23 cellular contexts compared by ENCODE assay signal in the genomic region with DNA sequence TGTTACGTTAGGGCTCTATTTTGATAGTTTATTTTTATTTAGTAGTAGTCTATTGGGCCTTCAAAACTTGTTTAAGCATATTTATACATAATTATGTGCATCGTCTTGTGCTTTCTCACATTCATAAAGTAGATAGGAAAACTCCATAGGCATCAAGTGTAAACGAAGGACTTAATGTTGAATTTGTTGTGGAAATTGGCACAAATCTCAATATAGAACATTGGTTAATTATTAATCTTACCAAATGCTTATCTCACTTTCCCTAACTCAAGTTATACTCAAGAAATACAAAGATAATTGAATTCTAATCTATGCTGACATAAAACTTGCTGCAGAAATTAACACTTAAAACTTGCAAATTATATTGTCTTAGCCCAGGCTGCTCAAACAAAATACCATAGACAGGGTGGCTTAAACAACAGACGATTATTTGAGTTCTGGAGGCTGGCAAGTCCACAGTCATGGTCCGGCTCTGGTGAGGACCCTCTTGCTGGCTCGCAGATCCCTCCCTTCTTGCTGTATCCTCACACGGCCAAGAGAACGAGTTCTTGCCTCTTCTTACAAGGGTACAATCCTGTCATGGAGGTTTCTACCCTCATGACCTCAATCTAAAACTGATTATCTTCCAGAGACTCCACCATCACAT. TPM values are rescaled to one million over a fixed set of nuclear protein-coding genes. Genes with fewer than 3 reads are reported as not detected.
DNase-seq lines count a peak whose midpoint lies in the region; ATAC-seq and TF ChIP-seq lines count a peak whose summit lies in the region.
"Had no signal": no experiment of that assay in that cellular context is flagged by ENCODE, and none has a peak within 500 bp of the region (broad histone marks: within the 10 kb centered on the region; RNA-seq: fewer than 3 reads in every experiment).

No MANE protein-coding gene starts in this region.

- no peaks in the 10 kb centered on the region for H3K27me3 ChIP-seq in naive thymus-derived CD4-positive, alpha-beta T cell (ENCODE audit: control insufficient read depth in 2 of 2, insufficient read depth in 2 of 2, low read length in 2 of 2)
- H3K27me3 ChIP-seq: SJCRH30 had no signal

- no peak for DNase-seq in T-helper 2 cell treated with Interferon-gamma antibody and Interleukin-4, amounts not matched to agents 5 μg/mL and 100 μg/mL, for 36 hours (ENCODE audit: low spot score)
- no peak for DNase-seq in T-helper 2 cell
- no peak for DNase-seq in WTC11 (ENCODE audit: low spot score)
- no peak for DNase-seq in naive thymus-derived CD4-positive, alpha-beta T cell
- no peak for DNase-seq in DMS79 treated with DMSO at 0.1 percent for 48 hours (lab: John Stamatoyannopoulos, UW)
- DNase-seq in AG08395 (ENCODE audit: low spot score): no peak
- DNase-seq in stimulated activated naive CD4-positive, alpha-beta T cell treated with Interleukin-2 at 50 U/mL for 16 hours (lab: John Stamatoyannopoulos, UW): no peak
- DNase-seq: 8988T, ACHN, Calu3, DND-41, H9, Karpas-422, NCI-H1092 treated with DMSO at 0.1 percent for 48 hours, NCI-H1436, NCI-H187 treated with DMSO at 0.1 percent for 48 hours, NCI-H2107, NCI-H524, NCI-H774, SJCRH30 had no signal

- POLR2A ChIA-PET in WTC11 (lab: Charles Lee): no interaction called here
- POLR2A ChIA-PET in naive thymus-derived CD4-positive, alpha-beta T cell (lab: Charles Lee): no interaction called here

- ATAC-seq in WTC11: no peak
- ATAC-seq in naive thymus-derived CD4-positive, alpha-beta T cell: no peak
- ATAC-seq: GM23338, Right ventricle myocardium inferior, SK-N-SH treated with all-trans-retinoic acid at 6 μM for 48 hours had no signal

- H3K36me3 Mint-ChIP-seq in T-helper 2 cell treated with Interferon-gamma antibody and Interleukin-4, amounts not matched to agents 5 μg/mL and 100 μg/mL, for 36 hours (ENCODE audit: low read depth): peaks cover 36% of the 10 kb centered on the region
- H3K36me3 Mint-ChIP-seq in WTC11: peaks cover 32% of the 10 kb centered on the region
- peaks cover 0 to 36% (median 27%) of the 10 kb centered on the region in 5 donors for H3K36me3 Mint-ChIP-seq in naive thymus-derived CD4-positive, alpha-beta T cell

- no peak for TF ChIP-seq CTCF in WTC11 (IDR thresholded peaks at IDR 0.05)

- no peaks in the 10 kb centered on the region for H3K9me3 ChIP-seq in naive thymus-derived CD4-positive, alpha-beta T cell (ENCODE audit: control insufficient read depth in 2 of 3, low read length in 3 of 3)
- H3K9me3 ChIP-seq: SJCRH30 had no signal

- peaks cover 13 to 28% of the 10 kb centered on the region in 2 donors for H3K4me1 ChIP-seq in naive thymus-derived CD4-positive, alpha-beta T cell (ENCODE audit: control insufficient read depth in 2 of 2, insufficient read depth in 2 of 2, low read length in 2 of 2)
- H3K4me1 ChIP-seq: SJCRH30 had no signal

- intact Hi-C loops in naive thymus-derived CD4-positive, alpha-beta T cell (cut with micrococcal nuclease): no loop called here

- peak overlapping the region; percentile 31 for H3K27ac Mint-ChIP-seq in T-helper 2 cell treated with Interferon-gamma antibody and Interleukin-4, amounts not matched to agents 5 μg/mL and 100 μg/mL, for 36 hours
- H3K27ac Mint-ChIP-seq in WTC11: peak overlapping the region; percentile 89; the same call in 1 of the 2 replicates
- peak overlapping the region in 5 of 9 donors; percentile 20 to 36 (median 31) for H3K27ac Mint-ChIP-seq in naive thymus-derived CD4-positive, alpha-beta T cell
- H3K27ac Mint-ChIP-seq: GM23338 had no signal

- H3K27ac ChIP-seq in naive thymus-derived CD4-positive, alpha-beta T cell (ENCODE audit: low read depth, low read length): no peak overlapping the region
- H3K27ac ChIP-seq: SJCRH30 had no signal

- peaks cover 5 to 18% (median 12%) of the 10 kb centered on the region in 3 experiments for H3K36me3 ChIP-seq in naive thymus-derived CD4-positive, alpha-beta T cell (ENCODE audit: control insufficient read depth in 2 of 3, insufficient read depth in 3 of 3, low read length in 3 of 3)

- CTCF ChIA-PET in WTC11 (lab: Charles Lee): no interaction called here
- CTCF ChIA-PET in naive thymus-derived CD4-positive, alpha-beta T cell (lab: Charles Lee): no interaction called here

- H3K27me3 Mint-ChIP-seq in T-helper 2 cell treated with Interferon-gamma antibody and Interleukin-4, amounts not matched to agents 5 μg/mL and 100 μg/mL, for 36 hours (ENCODE audit: low read depth): no peaks in the 10 kb centered on the region
- no peaks in the 10 kb centered on the region for H3K27me3 Mint-ChIP-seq in WTC11 (ENCODE audit: low read depth)
- H3K27me3 Mint-ChIP-seq in naive thymus-derived CD4-positive, alpha-beta T cell: no peaks in the 10 kb centered on the region

- no peak overlapping the region for H3K4me3 ChIP-seq in naive thymus-derived CD4-positive, alpha-beta T cell (ENCODE audit: low read length)
- H3K4me3 ChIP-seq: GM23338, SJCRH30 had no signal

- no peaks in the 10 kb centered on the region for H3K9me3 Mint-ChIP-seq in T-helper 2 cell treated with Interferon-gamma antibody and Interleukin-4, amounts not matched to agents 5 μg/mL and 100 μg/mL, for 36 hours
- H3K9me3 Mint-ChIP-seq in WTC11: no peaks in the 10 kb centered on the region
- H3K9me3 Mint-ChIP-seq in naive thymus-derived CD4-positive, alpha-beta T cell: no peaks in the 10 kb centered on the region
- H3K9me3 Mint-ChIP-seq: GM23338, H9 had no signal

- H3K4me3 Mint-ChIP-seq in T-helper 2 cell treated with Interferon-gamma antibody and Interleukin-4, amounts not matched to agents 5 μg/mL and 100 μg/mL, for 36 hours: no peak overlapping the region
- no peak overlapping the region for H3K4me3 Mint-ChIP-seq in WTC11
- H3K4me3 Mint-ChIP-seq in naive thymus-derived CD4-positive, alpha-beta T cell: no peak overlapping the region
- H3K4me3 Mint-ChIP-seq: GM23338, H9 had no signal

- peaks cover 11% of the 10 kb centered on the region for H3K4me1 Mint-ChIP-seq in T-helper 2 cell treated with Interferon-gamma antibody and Interleukin-4, amounts not matched to agents 5 μg/mL and 100 μg/mL, for 36 hours (ENCODE audit: low read depth)
- no peaks in the 10 kb centered on the region for H3K4me1 Mint-ChIP-seq in WTC11
- H3K4me1 Mint-ChIP-seq in naive thymus-derived CD4-positive, alpha-beta T cell: peaks cover 8 to 49% (median 31%) of the 10 kb centered on the region in 7 donors
- H3K4me1 Mint-ChIP-seq: GM23338, H9 had no signal

TF ChIP-seq in WTC11, 78 proteins besides CTCF, POLR2A, EP300 and RAD21 (continues in another document):
- TF ChIP-seq GTF2I (CRISPR knock-in tag; conservative IDR thresholded peaks at IDR 0.05): no peak
- TF ChIP-seq, protein P1, sequence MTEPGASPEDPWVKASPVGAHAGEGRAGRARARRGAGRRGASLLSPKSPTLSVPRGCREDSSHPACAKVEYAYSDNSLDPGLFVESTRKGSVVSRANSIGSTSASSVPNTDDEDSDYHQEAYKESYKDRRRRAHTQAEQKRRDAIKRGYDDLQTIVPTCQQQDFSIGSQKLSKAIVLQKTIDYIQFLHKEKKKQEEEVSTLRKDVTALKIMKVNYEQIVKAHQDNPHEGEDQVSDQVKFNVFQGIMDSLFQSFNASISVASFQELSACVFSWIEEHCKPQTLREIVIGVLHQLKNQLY (CRISPR knock-in tag; IDR thresholded peaks at IDR 0.05): no peak
- no peak for TF ChIP-seq ZBTB21 (CRISPR knock-in tag; IDR thresholded peaks at IDR 0.05; ENCODE audit: borderline replicate concordance)
- TF ChIP-seq, protein P2, sequence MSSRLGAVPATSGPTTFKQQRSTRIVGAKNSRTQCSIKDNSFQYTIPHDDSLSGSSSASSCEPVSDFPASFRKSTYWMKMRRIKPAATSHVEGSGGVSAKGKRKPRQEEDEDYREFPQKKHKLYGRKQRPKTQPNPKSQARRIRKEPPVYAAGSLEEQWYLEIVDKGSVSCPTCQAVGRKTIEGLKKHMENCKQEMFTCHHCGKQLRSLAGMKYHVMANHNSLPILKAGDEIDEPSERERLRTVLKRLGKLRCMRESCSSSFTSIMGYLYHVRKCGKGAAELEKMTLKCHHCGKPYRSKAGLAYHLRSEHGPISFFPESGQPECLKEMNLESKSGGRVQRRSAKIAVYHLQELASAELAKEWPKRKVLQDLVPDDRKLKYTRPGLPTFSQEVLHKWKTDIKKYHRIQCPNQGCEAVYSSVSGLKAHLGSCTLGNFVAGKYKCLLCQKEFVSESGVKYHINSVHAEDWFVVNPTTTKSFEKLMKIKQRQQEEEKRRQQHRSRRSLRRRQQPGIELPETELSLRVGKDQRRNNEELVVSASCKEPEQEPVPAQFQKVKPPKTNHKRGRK (CRISPR knock-in tag; IDR thresholded peaks at IDR 0.05; ENCODE audit: borderline replicate concordance): no peak
- TF ChIP-seq, protein P3, sequence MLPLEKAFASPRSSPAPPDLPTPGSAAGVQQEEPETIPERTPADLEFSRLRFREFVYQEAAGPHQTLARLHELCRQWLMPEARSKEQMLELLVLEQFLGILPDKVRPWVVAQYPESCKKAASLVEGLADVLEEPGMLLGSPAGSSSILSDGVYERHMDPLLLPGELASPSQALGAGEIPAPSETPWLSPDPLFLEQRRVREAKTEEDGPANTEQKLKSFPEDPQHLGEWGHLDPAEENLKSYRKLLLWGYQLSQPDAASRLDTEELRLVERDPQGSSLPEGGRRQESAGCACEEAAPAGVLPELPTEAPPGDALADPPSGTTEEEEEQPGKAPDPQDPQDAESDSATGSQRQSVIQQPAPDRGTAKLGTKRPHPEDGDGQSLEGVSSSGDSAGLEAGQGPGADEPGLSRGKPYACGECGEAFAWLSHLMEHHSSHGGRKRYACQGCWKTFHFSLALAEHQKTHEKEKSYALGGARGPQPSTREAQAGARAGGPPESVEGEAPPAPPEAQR (CRISPR knock-in tag; IDR thresholded peaks at IDR 0.05): no peak
- no peak for TF ChIP-seq TEAD4 (CRISPR knock-in tag; IDR thresholded peaks at IDR 0.05)
- no peak for TF ChIP-seq ETV6 (CRISPR knock-in tag; IDR thresholded peaks at IDR 0.05)
- no peak for TF ChIP-seq PRRX2 (CRISPR knock-in tag; IDR thresholded peaks at IDR 0.05)
- TF ChIP-seq CBFB (CRISPR knock-in tag; IDR thresholded peaks at IDR 0.05; ENCODE audit: low read depth): no peak
- no peak for TF ChIP-seq GRHL2 (CRISPR knock-in tag; IDR thresholded peaks at IDR 0.05; ENCODE audit: insufficient replicate concordance, severe bottlenecking)

RNA-seq across cellular contexts. Expression of gene STYX, which starts 18.8 kb away (rescaled TPM):
- total RNA-seq in WTC11 (2021): 21.1 to 22.8 TPM (median 21.4 TPM) in 3 replicates
- total RNA-seq in naive thymus-derived CD4-positive, alpha-beta T cell: 10 to 100 TPM; 23.9 to 45.3 (median 29.2) TPM
- polyA plus RNA-seq in naive thymus-derived CD4-positive, alpha-beta T cell: 10 to 100 TPM; 17.2 to 42.8 TPM

RNA-seq across cellular contexts. Expression of gene PSMC6, which starts 41.8 kb away (rescaled TPM):
- 74.7 to 96.4 TPM (median 89.1 TPM) in 3 replicates for total RNA-seq in WTC11 (2021)
- total RNA-seq in naive thymus-derived CD4-positive, alpha-beta T cell: 100 to 1,000 TPM in 1 of 5 experiments, 10 to 100 TPM in 4; 84.8 to 131 (median 95.9) TPM
- 10 to 100 TPM; 63.8 to 64.4 TPM for polyA plus RNA-seq in naive thymus-derived CD4-positive, alpha-beta T cell

RNA-seq across cellular contexts. Expression of gene GNPNAT1, which starts 42.6 kb away (rescaled TPM):
- 39.5 to 43.5 TPM (median 43.5 TPM) in 3 replicates for total RNA-seq in WTC11 (2021)
- 10 to 100 TPM in 1 of 5 experiments, 1 to 10 TPM in 4; 4.6 to 14.7 (median 8.5) TPM for total RNA-seq in naive thymus-derived CD4-positive, alpha-beta T cell
- 10 to 100 TPM; 10.3 to 17.2 TPM for polyA plus RNA-seq in naive thymus-derived CD4-positive, alpha-beta T cell

RNA-seq across cellular contexts. Expression of gene ERO1A, which starts 53.4 kb away (rescaled TPM):
- 44.6 to 58.8 TPM (median 57.8 TPM) in 3 replicates for total RNA-seq in WTC11 (2021)
- total RNA-seq in naive thymus-derived CD4-positive, alpha-beta T cell: 100 to 1,000 TPM in 1 of 5 experiments, 10 to 100 TPM in 4; 65.3 to 201 (median 68.7) TPM
- 10 to 100 TPM; 32.1 to 33.8 TPM for polyA plus RNA-seq in naive thymus-derived CD4-positive, alpha-beta T cell

Comparison
In these comparisons a context has a peak if more than half of its experiments do, and no peak if none do; other contexts are left out.
1. H3K27ac Mint-ChIP-seq: peak in every context shown above with its lines; median percentile 89 in WTC11; 31 in T-helper 2 cell treated with Interferon-gamma antibody and Interleukin-4, amounts not matched to agents 5 μg/mL and 100 μg/mL, for 36 hours; 31 in naive thymus-derived CD4-positive, alpha-beta T cell.